25 cellular contexts compared by ENCODE assay signal in the genomic region with DNA sequence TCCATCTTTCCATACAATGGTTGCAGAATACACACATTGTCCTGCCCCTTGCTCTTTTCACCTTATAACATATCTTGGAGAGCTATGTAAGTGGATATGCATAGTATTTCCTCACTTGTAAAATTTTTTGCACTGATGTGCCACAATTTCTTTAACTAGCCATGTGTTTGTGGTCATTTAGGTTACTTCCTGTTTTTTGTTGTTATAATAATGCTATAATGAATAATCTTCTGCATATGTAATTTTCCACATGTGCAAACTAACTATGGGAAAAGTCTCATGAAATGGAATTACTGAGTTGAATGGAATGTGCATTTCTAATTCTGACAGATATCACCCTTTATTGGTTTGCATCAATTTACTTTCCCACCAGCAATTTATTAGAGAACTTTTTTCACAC. TPM values are rescaled to one million over a fixed set of nuclear protein-coding genes. Genes with fewer than 3 reads are reported as not detected.
DNase-seq lines count a peak whose midpoint lies in the region; ATAC-seq and TF ChIP-seq lines count a peak whose summit lies in the region.
"Had no signal": no experiment of that assay in that cellular context is flagged by ENCODE, and none has a peak within 500 bp of the region (broad histone marks: within the 10 kb centered on the region; RNA-seq: fewer than 3 reads in every experiment).

No MANE protein-coding gene starts in this region.

- TF ChIP-seq POLR2A in NB4 (IDR thresholded peaks at IDR 0.05; ENCODE audit: extremely low read depth, insufficient read length) (no peak), gastroesophageal sphincter (IDR thresholded peaks at IDR 0.05) (no peak)

- DNase-seq in CD1c-positive myeloid dendritic cell (ENCODE audit: extremely low spot score) = peak; percentile 45
- peak; percentile 52 for DNase-seq in NB4 (ENCODE audit: low read depth)
- DNase-seq in fibroblast of villous mesenchyme (ENCODE audit: low read depth) = peak; percentile 50
- no peak for DNase-seq in HAP-1 (ENCODE audit: low spot score in 2 of 2)
- DNase-seq: CD4-positive, alpha-beta T cell; Kasumi-1; NCI-H1092; NCI-H1436 treated with DMSO at 0.1 percent for 48 hours; NCI-H1930; NCI-H2107; NCI-H524 treated with DMSO at 0.1 percent for 48 hours; NCI-H774; SHP77 treated with DMSO at 0.1 percent for 48 hours; T-helper 1 cell had no signal

- H3K27me3 ChIP-seq in gastroesophageal sphincter (no peaks in the 10 kb centered on the region), HAP-1 (ENCODE audit: low read depth) (no peaks in the 10 kb centered on the region)
- H3K27me3 ChIP-seq: BLaER1 had no signal

- no peak for TF ChIP-seq EP300 in gastroesophageal sphincter (IDR thresholded peaks at IDR 0.05)

- H3K27ac ChIP-seq in gastroesophageal sphincter = no peak overlapping the region
- H3K27ac ChIP-seq: BLaER1 had no signal

- no peak for TF ChIP-seq CTCF in NB4 (IDR thresholded peaks at IDR 0.05; ENCODE audit: low read depth, low read length)
- TF ChIP-seq CTCF in fibroblast of villous mesenchyme (IDR thresholded peaks at IDR 0.05; ENCODE audit: insufficient read depth, low read depth, low read length) = no peak
- TF ChIP-seq CTCF in gastroesophageal sphincter (IDR thresholded peaks at IDR 0.05) = no peak

- in situ Hi-C loops in HAP-1 (cut with MboI; ENCODE audit: low sequenced_read_pairs) = no loop called here

- H3K4me1 ChIP-seq in gastroesophageal sphincter = peaks cover 0 to 5% (median 0%) of the 10 kb centered on the region in 3 donors
- H3K4me1 ChIP-seq in HAP-1 = no peaks in the 10 kb centered on the region

- H3K9me3 ChIP-seq in gastroesophageal sphincter (no peaks in the 10 kb centered on the region), HAP-1 (no peaks in the 10 kb centered on the region)
- H3K9me3 ChIP-seq: BLaER1 had no signal

- peak; percentile 47 for ATAC-seq in GM18520 (IDR thresholded peaks at IDR 0.05; ENCODE audit: unreplicated experiment)
- ATAC-seq in gastroesophageal sphincter = no peak
- no peak for ATAC-seq in GM18511 (IDR thresholded peaks at IDR 0.05; ENCODE audit: unreplicated experiment)
- ATAC-seq: GM12878, HepG2, K562, Panc1 had no signal

- H3K4me3 ChIP-seq in NB4 (ENCODE audit: low read depth, low read length) (no peak overlapping the region), fibroblast of villous mesenchyme (ENCODE audit: low read depth, low read length) (no peak overlapping the region), gastroesophageal sphincter (no peak overlapping the region), HAP-1 (no peak overlapping the region)
- H3K4me3 ChIP-seq: BLaER1, GM12878, K562 had no signal

- H3K36me3 ChIP-seq in gastroesophageal sphincter = no peaks in the 10 kb centered on the region
- H3K36me3 ChIP-seq in HAP-1 (replicated peaks) = no peaks in the 10 kb centered on the region
- H3K36me3 ChIP-seq: BLaER1 had no signal

RNA-seq across cellular contexts. Expression of gene TAS2R41, which starts 2.8 kb away (rescaled TPM):
- not detected in 2 replicates for total RNA-seq in fibroblast of villous mesenchyme
- total RNA-seq in gastroesophageal sphincter = not detected
- total RNA-seq: GM12878, HepG2, HT1080, K562, M059J, OCI-LY7 had no signal

RNA-seq across cellular contexts. Expression of gene TAS2R60, which starts 37.2 kb away (rescaled TPM):
- not detected in 2 replicates for total RNA-seq in fibroblast of villous mesenchyme
- under 1 TPM in 1 of 4 donors, not detected in 3; 0.40 TPM for total RNA-seq in gastroesophageal sphincter
- total RNA-seq: GM12878, HepG2, HT1080, K562, M059J, OCI-LY7 had no signal

Comparison
In these comparisons a context has a peak if more than half of its experiments do, and no peak if none do; other contexts are left out.
1. DNase-seq: peak in CD1c-positive myeloid dendritic cell (single experiment), NB4 (single experiment) and fibroblast of villous mesenchyme (single experiment); none in HAP-1 (0 of 2).